Comparison of ENCODE assay signal across 23 cellular contexts in the genomic region with DNA sequence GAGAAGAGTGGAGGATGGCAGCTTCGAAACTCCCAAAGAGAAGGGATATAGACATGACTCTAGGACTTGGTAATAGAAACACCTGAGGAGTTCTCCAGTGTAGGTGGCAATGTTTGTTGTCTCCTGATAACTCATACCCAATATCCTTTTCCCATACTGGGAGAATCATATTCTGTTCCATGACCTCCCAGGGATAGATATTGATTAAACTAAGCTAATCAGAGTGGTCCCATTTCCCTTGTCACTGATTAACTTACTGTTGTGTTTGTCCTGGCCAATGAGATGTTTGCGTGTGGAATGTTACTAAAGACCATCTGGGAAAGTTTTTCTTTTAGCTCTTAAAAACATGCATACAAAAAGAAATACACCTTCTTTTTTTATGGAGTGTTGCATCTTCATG.
DNase-seq lines count a peak whose midpoint lies in the region; ATAC-seq, FAIRE-seq and TF ChIP-seq lines count a peak whose summit lies in the region.
"Had no signal": no experiment of that assay in that cellular context is flagged by ENCODE, and none has a peak within 500 bp of the region (broad histone marks: within the 10 kb centered on the region; RNA-seq: fewer than 3 reads in every experiment).

No MANE protein-coding gene starts in this region.

- H3K79me2 ChIP-seq in K562 (ENCODE audit: control insufficient read depth, insufficient read depth, low read length) = no peaks in the 10 kb centered on the region

- FAIRE-seq in K562 (lab: Jason Lieb, UNC) = no peak
- FAIRE-seq: A204.1, D721Med, G401.6, GM12891, GM19239 had no signal

- intact Hi-C loops in IMR-90 (cut with micrococcal nuclease) = no loop called here
- intact Hi-C loops in K562 (cut with micrococcal nuclease) = no loop called here
- intact Hi-C loops in right lobe of liver (cut with DNase I) = no loop called here
- intact Hi-C loops in ovary (cut with DNase I) = no loop called here

- DNase-seq in IMR-90 = no peak
- DNase-seq in K562 (ENCODE audit: extremely low read depth in 1 of 4, low spot score in 3 of 4) = no peak
- no peak for DNase-seq in right lobe of liver
- no peak for DNase-seq in GOT3 (lab: John Stamatoyannopoulos, UW)
- DNase-seq in NCI-H2029 treated with DMSO at 0.1 percent for 48 hours (lab: John Stamatoyannopoulos, UW) = no peak
- no peak for DNase-seq in ovary
- DNase-seq: 8988T; ACHN; BE2C; C1 segment of cervical spinal cord; Caco-2; Calu3; CD4-positive, alpha-beta memory T cell; CD4-positive, CD25-positive, alpha-beta regulatory T cell; CD8-positive, alpha-beta memory T cell; DMS79 treated with DMSO at 0.1 percent for 48 hours; GF-D8 had no signal

- no peaks in the 10 kb centered on the region for H4K20me1 ChIP-seq in IMR-90 (ENCODE audit: insufficient read depth, low read length)
- no peaks in the 10 kb centered on the region for H4K20me1 ChIP-seq in K562 (replicated peaks; ENCODE audit: control insufficient read depth, insufficient read depth, low read length)
- H4K20me1 ChIP-seq: BLaER1 had no signal

- H2BK120ac ChIP-seq in IMR-90 (ENCODE audit: low read depth, low read length) = no peak overlapping the region

- no peak for TF ChIP-seq CTCF in IMR-90 (conservative IDR thresholded peaks at IDR 0.05; ENCODE audit: low read depth, low read length)
- no peak for TF ChIP-seq CTCF in K562 (IDR thresholded peaks at IDR 0.05 in 2 of 3, conservative IDR thresholded peaks at IDR 0.05 in 1 of 3; ENCODE audit: insufficient read depth in 2 of 3, low read depth in 1 of 3, low read length in 3 of 3)
- TF ChIP-seq CTCF in right lobe of liver (IDR thresholded peaks at IDR 0.05) = no peak
- TF ChIP-seq CTCF in ovary (IDR thresholded peaks at IDR 0.05) = no peak

- no peak overlapping the region for H4K5ac ChIP-seq in IMR-90 (ENCODE audit: low read depth, low read length)

- H3K27ac ChIP-seq in IMR-90 (ENCODE audit: insufficient read depth, low read length) (no peak overlapping the region), K562 (ENCODE audit: extremely low read depth, low read depth, low read length) (no peak overlapping the region), right lobe of liver (no peak overlapping the region), ovary (no peak overlapping the region)
- H3K27ac ChIP-seq: BLaER1 had no signal

- no peak overlapping the region for H2AK5ac ChIP-seq in IMR-90 (ENCODE audit: low read depth, low read length)

- TF ChIP-seq POLR2A in IMR-90 (IDR thresholded peaks at IDR 0.05; ENCODE audit: low read depth, low read length) (no peak), K562 (conservative IDR thresholded peaks at IDR 0.05) (no peak), right lobe of liver (IDR thresholded peaks at IDR 0.05) (no peak), ovary (IDR thresholded peaks at IDR 0.05) (no peak)

- no peak overlapping the region for H2AFZ ChIP-seq in IMR-90 (replicated peaks; ENCODE audit: low read length, poor library complexity)
- peak overlapping the region; percentile 76 for H2AFZ ChIP-seq in K562 (ENCODE audit: low read depth, low read length)

- H2BK15ac ChIP-seq in IMR-90 (ENCODE audit: low read depth, low read length) = no peak overlapping the region

- in situ Hi-C loops in IMR-90 (cut with MboI; ENCODE audit: low sequenced_read_pairs) (no loop called here), K562 (cut with MboI) (no loop called here)

- H3K4me1 ChIP-seq in IMR-90 (ENCODE audit: control insufficient read depth, insufficient read depth, low read length) (0 out of 2 replicates have a peak, but pooled peaks cover 2% of the 10 kb centered on the region), K562 (replicated peaks in 1 of 2; ENCODE audit: control insufficient read depth in 2 of 2, insufficient read depth in 2 of 2, low read length in 2 of 2) (peaks cover 0 to 25% of the 10 kb centered on the region in 2 experiments; a peak in 4 of 5 replicates), right lobe of liver (peaks cover 0 to 26% (median 4%) of the 10 kb centered on the region in 4 donors), ovary (ENCODE audit: insufficient read depth) (peaks cover 3% of the 10 kb centered on the region)
- H3K4me1 ChIP-seq: BE2C, BLaER1, Caco-2 had no signal

- 0 out of 2 replicates have a peak overlapping the region, but pooled peaks have one; percentile 54 for H3K14ac ChIP-seq in IMR-90 (replicated peaks; ENCODE audit: low read depth, low read length)

- no peak overlapping the region for H3K4me3 ChIP-seq in IMR-90 (ENCODE audit: insufficient read depth, low read depth, low read length)
- H3K4me3 ChIP-seq in K562 = no peak overlapping the region
- no peak overlapping the region for H3K4me3 ChIP-seq in right lobe of liver
- no peak overlapping the region for H3K4me3 ChIP-seq in ovary
- H3K4me3 ChIP-seq: BLaER1 had no signal

- H3K4me2 ChIP-seq in IMR-90 (ENCODE audit: low read depth, low read length) (no peak overlapping the region), K562 (ENCODE audit: insufficient read depth, low read length) (no peak overlapping the region)
- H3K4me2 ChIP-seq: BLaER1 had no signal

- no peak overlapping the region for H2BK5ac ChIP-seq in IMR-90 (ENCODE audit: low read depth, low read length, poor library complexity, severe bottlenecking)

- no peaks in the 10 kb centered on the region for H3K9me3 ChIP-seq in IMR-90 (ENCODE audit: control insufficient read depth, insufficient read depth, low read length)
- H3K9me3 ChIP-seq in K562 (replicated peaks; ENCODE audit: control insufficient read depth, insufficient read depth, low read depth, low read length) = no peaks in the 10 kb centered on the region
- no peaks in the 10 kb centered on the region for H3K9me3 ChIP-seq in right lobe of liver
- no peaks in the 10 kb centered on the region for H3K9me3 ChIP-seq in ovary
- H3K9me3 ChIP-seq: BE2C, BLaER1 had no signal

- no peak overlapping the region for H3K56ac ChIP-seq in IMR-90 (ENCODE audit: extremely low read depth, insufficient read depth, low read length)

- H2AK9ac ChIP-seq in IMR-90 (replicated peaks; ENCODE audit: low read depth, low read length, poor library complexity) = no peak overlapping the region

- no peaks in the 10 kb centered on the region for H3K9me1 ChIP-seq in IMR-90 (ENCODE audit: insufficient read depth, low read length)
- H3K9me1 ChIP-seq in K562 (ENCODE audit: control insufficient read depth, insufficient read depth, low read length) = no peaks in the 10 kb centered on the region

- BruUV-seq in IMR-90 (replicated peaks; lab: Mats Ljungman, UMichigan) (no TSS peak), K562 (replicated peaks; lab: Mats Ljungman, UMichigan) (no TSS peak)

- H3K9ac ChIP-seq in IMR-90 (ENCODE audit: low read depth, low read length) (no peak overlapping the region), K562 (ENCODE audit: insufficient read depth in 1 of 2, low read depth in 2 of 2, low read length in 2 of 2) (no peak overlapping the region)
- H3K9ac ChIP-seq: BLaER1 had no signal

- no CpG with 5 or more reads among the region's 2 CpGs for WGBS in IMR-90 (ENCODE audit: extremely low coverage in 2 of 2, insufficient read length in 1 of 2), 2 experiments
- WGBS in K562 (ENCODE audit: insufficient coverage, low coverage, missing lambda C conversion rate) = 85% methylated on average over 2 of the region's 2 CpGs
- 59% methylated on average over 2 of the region's 2 CpGs for WGBS in right lobe of liver (ENCODE audit: insufficient coverage, low coverage, low lambda C conversion rate, missing lambda C conversion rate)
- WGBS in ovary, 3 donors = 93 to 95% (median 95%) methylated on average over 2 of the region's 2 CpGs

- H3K27me3 ChIP-seq in IMR-90 (ENCODE audit: control insufficient read depth, insufficient read depth, low read length) = no peaks in the 10 kb centered on the region
- no peaks in the 10 kb centered on the region for H3K27me3 ChIP-seq in K562 (ENCODE audit: control insufficient read depth in 2 of 2, insufficient read depth in 2 of 2, low read length in 2 of 2)
- H3K27me3 ChIP-seq in right lobe of liver = no peaks in the 10 kb centered on the region
- no peaks in the 10 kb centered on the region for H3K27me3 ChIP-seq in ovary
- H3K27me3 ChIP-seq: BE2C, BLaER1 had no signal

- H3K23ac ChIP-seq in IMR-90 (ENCODE audit: low read depth, low read length) = no peak overlapping the region

- no peak overlapping the region for H4K91ac ChIP-seq in IMR-90 (ENCODE audit: insufficient read depth, low read depth, low read length)

- H3K4ac ChIP-seq in IMR-90 (ENCODE audit: low read depth, low read length) = no peak overlapping the region

- TF ChIP-seq RAD21 in IMR-90 (IDR thresholded peaks at IDR 0.05; ENCODE audit: low read length) (no peak), K562 (CRISPR knock-in tag; conservative IDR thresholded peaks at IDR 0.05 in 1 of 2, IDR thresholded peaks at IDR 0.05 in 1 of 2) (no peak)

- dilution Hi-C loops in IMR-90 (cut with HindIII; ENCODE audit: low sequenced_read_pairs, unreplicated experiment) = no loop called here

- TF ChIP-seq EP300 in K562 (IDR thresholded peaks at IDR 0.05; ENCODE audit: low read length) (no peak), ovary (IDR thresholded peaks at IDR 0.05) (no peak)

- POLR2A ChIA-PET in IMR-90 (lab: Charles Lee; ENCODE audit: unreplicated experiment) (no interaction called here), K562 (lab: Yijun Ruan, JAX) (interaction anchor here (0.8 to 1.3 kb wide), 3 partner anchors 11 to 53 kb away, joined by 3 to 5 read pairs (median 3); no protein-coding TSS in a partner anchor)

- H4K8ac ChIP-seq in IMR-90 (ENCODE audit: low read depth in 2 of 2, low read length in 2 of 2) = no peak overlapping the region

- no peak overlapping the region for H3K18ac ChIP-seq in IMR-90 (ENCODE audit: low read depth, low read length)

- H3K79me1 ChIP-seq in IMR-90 (ENCODE audit: low read depth in 1 of 2, low read length in 2 of 2) = no peaks in the 10 kb centered on the region

- H3K36me3 ChIP-seq in IMR-90 (ENCODE audit: control insufficient read depth, insufficient read depth, low read length) (no peaks in the 10 kb centered on the region), K562 (ENCODE audit: control insufficient read depth, insufficient read depth, low read length) (no peaks in the 10 kb centered on the region), right lobe of liver (no peaks in the 10 kb centered on the region), ovary (no peaks in the 10 kb centered on the region)
- H3K36me3 ChIP-seq: BE2C, BLaER1 had no signal

- CTCF ChIA-PET in IMR-90 (lab: Yijun Ruan, JAX) (no interaction called here), K562 (lab: Yijun Ruan, JAX; ENCODE audit: low intra/inter-chr PET ratio) (no interaction called here)

- ATAC-seq in IMR-90 (ENCODE audit: low read depth) = no peak
- ATAC-seq in K562 = no peak
- peak; percentile 23 to 73 (median 46) for ATAC-seq in right lobe of liver

- no peak overlapping the region for H2BK20ac ChIP-seq in IMR-90 (ENCODE audit: low read depth, low read length)

TF ChIP-seq in IMR-90, 13 proteins besides CTCF, POLR2A, EP300 and RAD21 (continues in another document):
- no peak for TF ChIP-seq FOS (IDR thresholded peaks at IDR 0.05; ENCODE audit: low read depth, low read length)

Comparison
In these comparisons a context has a peak if more than half of its experiments do, and no peak if none do; other contexts are left out.
1. ATAC-seq: peak in right lobe of liver (4 of 4); none in IMR-90 (single experiment) and K562 (single experiment).